In the genomic region with DNA sequence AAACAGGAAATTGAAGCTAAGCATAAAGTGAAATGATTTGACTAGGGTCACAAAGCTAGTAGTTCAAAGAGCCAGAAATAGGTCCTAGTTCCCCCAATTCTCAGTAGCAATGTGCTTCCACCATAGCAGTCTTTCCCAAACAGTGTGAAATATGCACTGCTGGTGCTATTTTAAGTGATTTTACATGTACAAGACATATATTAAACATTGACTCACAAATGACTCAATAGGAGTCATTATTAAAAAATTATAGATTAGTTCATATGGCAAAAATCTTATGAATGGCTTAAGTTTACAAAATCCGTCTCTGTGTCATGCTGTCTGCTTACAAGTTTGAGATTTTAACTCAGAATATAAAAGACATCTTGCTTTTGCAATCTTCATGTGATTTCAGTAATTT, we compare ENCODE assay signal across 1 cellular context.
TF ChIP-seq lines count a peak whose summit lies in the region.

No MANE protein-coding gene starts in this region.

TF ChIP-seq in SK-N-SH treated with all-trans-retinoic acid at 6 μM for 48 hours, 23 proteins besides CTCF, POLR2A, EP300 and RAD21 (continued from another document):
- TF ChIP-seq, protein P1, sequence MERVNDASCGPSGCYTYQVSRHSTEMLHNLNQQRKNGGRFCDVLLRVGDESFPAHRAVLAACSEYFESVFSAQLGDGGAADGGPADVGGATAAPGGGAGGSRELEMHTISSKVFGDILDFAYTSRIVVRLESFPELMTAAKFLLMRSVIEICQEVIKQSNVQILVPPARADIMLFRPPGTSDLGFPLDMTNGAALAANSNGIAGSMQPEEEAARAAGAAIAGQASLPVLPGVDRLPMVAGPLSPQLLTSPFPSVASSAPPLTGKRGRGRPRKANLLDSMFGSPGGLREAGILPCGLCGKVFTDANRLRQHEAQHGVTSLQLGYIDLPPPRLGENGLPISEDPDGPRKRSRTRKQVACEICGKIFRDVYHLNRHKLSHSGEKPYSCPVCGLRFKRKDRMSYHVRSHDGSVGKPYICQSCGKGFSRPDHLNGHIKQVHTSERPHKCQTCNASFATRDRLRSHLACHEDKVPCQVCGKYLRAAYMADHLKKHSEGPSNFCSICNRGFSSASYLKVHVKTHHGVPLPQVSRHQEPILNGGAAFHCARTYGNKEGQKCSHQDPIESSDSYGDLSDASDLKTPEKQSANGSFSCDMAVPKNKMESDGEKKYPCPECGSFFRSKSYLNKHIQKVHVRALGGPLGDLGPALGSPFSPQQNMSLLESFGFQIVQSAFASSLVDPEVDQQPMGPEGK (CRISPR knock-in tag; IDR thresholded peaks at IDR 0.05; ENCODE audit: borderline replicate concordance), result no peak
- TF ChIP-seq CSDC2 (CRISPR knock-in tag; IDR thresholded peaks at IDR 0.05) (no peak), ZFP3 (CRISPR knock-in tag; IDR thresholded peaks at IDR 0.05) (no peak), ZC3H10 (CRISPR knock-in tag; IDR thresholded peaks at IDR 0.05) (no peak)
- TF ChIP-seq, protein P2, sequence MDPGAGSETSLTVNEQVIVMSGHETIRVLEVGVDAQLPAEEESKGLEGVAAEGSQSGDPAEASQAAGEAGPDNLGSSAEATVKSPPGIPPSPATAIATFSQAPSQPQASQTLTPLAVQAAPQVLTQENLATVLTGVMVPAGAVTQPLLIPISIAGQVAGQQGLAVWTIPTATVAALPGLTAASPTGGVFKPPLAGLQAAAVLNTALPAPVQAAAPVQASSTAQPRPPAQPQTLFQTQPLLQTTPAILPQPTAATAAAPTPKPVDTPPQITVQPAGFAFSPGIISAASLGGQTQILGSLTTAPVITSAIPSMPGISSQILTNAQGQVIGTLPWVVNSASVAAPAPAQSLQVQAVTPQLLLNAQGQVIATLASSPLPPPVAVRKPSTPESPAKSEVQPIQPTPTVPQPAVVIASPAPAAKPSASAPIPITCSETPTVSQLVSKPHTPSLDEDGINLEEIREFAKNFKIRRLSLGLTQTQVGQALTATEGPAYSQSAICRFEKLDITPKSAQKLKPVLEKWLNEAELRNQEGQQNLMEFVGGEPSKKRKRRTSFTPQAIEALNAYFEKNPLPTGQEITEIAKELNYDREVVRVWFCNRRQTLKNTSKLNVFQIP (CRISPR knock-in tag; IDR thresholded peaks at IDR 0.05; ENCODE audit: borderline replicate concordance, low read depth), result no peak
